ENCODE assay signal across 18 cellular contexts in the genomic region with DNA sequence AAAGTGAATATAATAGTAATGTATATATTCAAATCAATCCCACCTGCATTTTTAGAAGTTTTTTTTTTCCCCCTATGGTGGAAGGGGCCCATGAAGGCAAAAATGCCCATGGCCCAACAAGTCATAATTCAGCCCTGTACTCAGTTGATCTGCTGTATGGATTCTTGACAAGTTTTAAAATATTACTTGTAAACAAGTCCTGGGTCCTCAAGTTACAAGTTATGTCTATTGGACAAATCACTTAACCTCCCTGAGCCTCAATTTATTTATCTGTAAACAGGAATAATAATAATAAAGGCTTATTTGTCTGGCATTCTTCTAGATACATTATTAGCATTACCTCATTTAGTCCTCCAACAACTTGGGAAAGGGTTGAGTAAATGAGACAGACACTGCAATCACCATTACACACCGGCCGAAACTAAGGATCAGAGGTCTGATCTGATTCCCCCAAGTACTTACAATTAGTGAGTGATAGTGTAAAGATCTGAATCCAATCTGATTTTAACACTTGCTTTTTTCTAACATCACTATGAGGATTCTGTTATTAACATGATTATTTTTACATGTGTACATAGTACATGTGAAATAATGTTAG.
DNase-seq lines count a peak whose midpoint lies in the region; ATAC-seq, FAIRE-seq and TF ChIP-seq lines count a peak whose summit lies in the region.
"Had no signal": no experiment of that assay in that cellular context is flagged by ENCODE, and none has a peak within 500 bp of the region (broad histone marks: within the 10 kb centered on the region; RNA-seq: fewer than 3 reads in every experiment).

No MANE protein-coding gene starts in this region.

- no peaks in the 10 kb centered on the region for H3K9me3 ChIP-seq in left ventricle myocardium inferior (replicated peaks)
- H3K9me3 ChIP-seq in right cardiac atrium (ENCODE audit: control insufficient read depth, low read length): no peaks in the 10 kb centered on the region
- H3K9me3 ChIP-seq in osteoblast (ENCODE audit: low read depth, low read length): no peaks in the 10 kb centered on the region
- no peaks in the 10 kb centered on the region for H3K9me3 ChIP-seq in small intestine (ENCODE audit: control insufficient read depth, low read depth)
- H3K9me3 ChIP-seq in CD4-positive, alpha-beta T cell (ENCODE audit: control insufficient read depth, low read length): no peaks in the 10 kb centered on the region

- H2AFZ ChIP-seq in osteoblast (ENCODE audit: low read length): no peak overlapping the region

- 79% methylated on average over 2 of the region's 2 CpGs for WGBS in right cardiac atrium
- whole genome bisulfite sequencing in small intestine, 3 donors: 71 to 93% (median 93%) methylated on average over 2 of the region's 2 CpGs

- H3K4me3 ChIP-seq in left ventricle myocardium inferior: no peak overlapping the region
- no peak overlapping the region for H3K4me3 ChIP-seq in right cardiac atrium (ENCODE audit: low read length)
- H3K4me3 ChIP-seq in fibroblast of mammary gland (ENCODE audit: control insufficient read depth, low read depth, low read length): no peak overlapping the region
- no peak overlapping the region for H3K4me3 ChIP-seq in osteoblast (ENCODE audit: insufficient read depth, low read length)
- H3K4me3 ChIP-seq in small intestine (ENCODE audit: low read depth in 1 of 2, low read length in 2 of 2): no peak overlapping the region

- DNase-seq in left ventricle myocardium inferior (no peak), right cardiac atrium (no peak), fibroblast of mammary gland (ENCODE audit: low read depth) (peak; percentile 24), osteoblast (ENCODE audit: insufficient read length, low spot score, missing footprints) (no peak), NCI-H510A treated with DMSO at 0.1 percent for 48 hours (lab: John Stamatoyannopoulos, UW) (no peak), small intestine (no peak)
- DNase-seq in CD4-positive, alpha-beta T cell: no peak
- DNase-seq: C1 segment of cervical spinal cord, DMS 273 treated with DMSO at 0.1 percent for 48 hours, GF-D8, GOT3, KBM-7, MV-4-11, NCI-H1417 treated with DMSO at 0.1 percent for 48 hours, NCI-H1930, NCI-H748 treated with DMSO at 0.1 percent for 48 hours, RPMI8226 had no signal

- H3K79me2 ChIP-seq in osteoblast (ENCODE audit: insufficient read depth, low read length): no peaks in the 10 kb centered on the region

- H3K27ac ChIP-seq in left ventricle myocardium inferior (replicated peaks) (peak overlapping the region; percentile 60), right cardiac atrium (ENCODE audit: low read length) (no peak overlapping the region), osteoblast (ENCODE audit: low read depth, low read length) (no peak overlapping the region), small intestine (ENCODE audit: low read depth in 1 of 2, low read length in 1 of 2) (no peak overlapping the region)
- no peak overlapping the region for H3K27ac ChIP-seq in CD4-positive, alpha-beta T cell (ENCODE audit: low read depth, low read length)

- no peak for ATAC-seq in right cardiac atrium
- ATAC-seq in CD4-positive, alpha-beta T cell (ENCODE audit: poor library complexity): no peak
- no peak for ATAC-seq in HG02759 (IDR thresholded peaks at IDR 0.05; ENCODE audit: unreplicated experiment)

- CTCF ChIA-PET in CD4-positive, alpha-beta T cell (lab: Charles Lee): no interaction called here

- H3K27me3 Mint-ChIP-seq in CD4-positive, alpha-beta T cell: no peaks in the 10 kb centered on the region

- POLR2A ChIA-PET in CD4-positive, alpha-beta T cell (lab: Charles Lee): no interaction called here

- H3K4me2 ChIP-seq in osteoblast (ENCODE audit: insufficient read depth, low read length): peak overlapping the region; percentile 48

- intact Hi-C loops in left ventricle myocardium inferior (cut with micrococcal nuclease) (no loop called here), right cardiac atrium (cut with DNase I) (no loop called here)
- intact Hi-C loops in CD4-positive, alpha-beta T cell (cut with DNase I, micrococcal nuclease): no loop called here

- TF ChIP-seq CTCF in left ventricle myocardium inferior (IDR thresholded peaks at IDR 0.05; ENCODE audit: borderline replicate concordance): no peak
- no peak for TF ChIP-seq CTCF in fibroblast of mammary gland (conservative IDR thresholded peaks at IDR 0.05; ENCODE audit: control insufficient read depth, insufficient read depth, low read depth, low read length)
- no peak for TF ChIP-seq CTCF in osteoblast (IDR thresholded peaks at IDR 0.05; ENCODE audit: extremely low read depth, low read depth, low read length)
- no peak for TF ChIP-seq CTCF in CD4-positive, alpha-beta T cell (IDR thresholded peaks at IDR 0.05)

- no peaks in the 10 kb centered on the region for H3K27me3 ChIP-seq in left ventricle myocardium inferior (ENCODE audit: low read depth)
- no peaks in the 10 kb centered on the region for H3K27me3 ChIP-seq in right cardiac atrium (ENCODE audit: control insufficient read depth, insufficient read depth)
- no peaks in the 10 kb centered on the region for H3K27me3 ChIP-seq in osteoblast (ENCODE audit: insufficient read depth, low read length)
- H3K27me3 ChIP-seq in small intestine (ENCODE audit: control insufficient read depth in 2 of 2, insufficient read depth in 2 of 2, low read length in 2 of 2): no peaks in the 10 kb centered on the region
- no peaks in the 10 kb centered on the region for H3K27me3 ChIP-seq in CD4-positive, alpha-beta T cell (ENCODE audit: control insufficient read depth, insufficient read depth, low read length)

- H3K36me3 ChIP-seq in left ventricle myocardium inferior: no peaks in the 10 kb centered on the region
- no peaks in the 10 kb centered on the region for H3K36me3 ChIP-seq in osteoblast (ENCODE audit: insufficient read depth, low read length)
- H3K36me3 ChIP-seq in small intestine (ENCODE audit: control insufficient read depth in 2 of 2, insufficient read depth in 2 of 2, low read length in 2 of 2): no peaks in the 10 kb centered on the region

- H3K4me3 Mint-ChIP-seq in CD4-positive, alpha-beta T cell: no peak overlapping the region

- H3K27ac Mint-ChIP-seq in CD4-positive, alpha-beta T cell: no peak overlapping the region

- H3K36me3 Mint-ChIP-seq in CD4-positive, alpha-beta T cell (ENCODE audit: low read depth): no peaks in the 10 kb centered on the region

- peaks cover 3% of the 10 kb centered on the region for H3K9me3 Mint-ChIP-seq in CD4-positive, alpha-beta T cell

- H3K4me1 ChIP-seq in left ventricle myocardium inferior: peaks cover 21% of the 10 kb centered on the region
- peaks cover 1% of the 10 kb centered on the region for H3K4me1 ChIP-seq in right cardiac atrium (ENCODE audit: control insufficient read depth, insufficient read depth, low read length)
- peaks cover 3% of the 10 kb centered on the region for H3K4me1 ChIP-seq in osteoblast (ENCODE audit: insufficient read depth, low read length)
- no peaks in the 10 kb centered on the region for H3K4me1 ChIP-seq in small intestine (ENCODE audit: control insufficient read depth in 2 of 2, insufficient read depth in 1 of 2, low read depth in 1 of 2, low read length in 1 of 2)

- H4K20me1 ChIP-seq in osteoblast (ENCODE audit: insufficient read depth, low read length): no peaks in the 10 kb centered on the region

- H3K4me1 Mint-ChIP-seq in CD4-positive, alpha-beta T cell (ENCODE audit: low read depth): no peaks in the 10 kb centered on the region

- FAIRE-seq in small intestine (lab: Jason Lieb, UNC): no peak
